Comparison of ENCODE assay signal across 18 cellular contexts in genomic region chr15:91316123-91316522, GRCh38.
DNase-seq lines count a peak whose midpoint lies in the region; ATAC-seq lines count a peak whose summit lies in the region.
"Had no signal": no experiment of that assay in that cellular context is flagged by ENCODE, and none has a peak within 500 bp of the region (broad histone marks: within the 10 kb centered on the region; RNA-seq: fewer than 3 reads in every experiment).

No MANE protein-coding gene starts in this region.

- H3K36me3 Mint-ChIP-seq in activated naive CD8-positive, alpha-beta T cell treated with anti-CD3 and anti-CD28 coated beads, Interleukin-2, amount 10 ng/mL, durations not matched to agents 7 days and 5 days = peaks cover 39% of the 10 kb centered on the region
- H3K36me3 Mint-ChIP-seq in activated naive CD8-positive, alpha-beta T cell treated with anti-CD3 and anti-CD28 coated beads for 36 hours = no peaks in the 10 kb centered on the region
- no peaks in the 10 kb centered on the region for H3K36me3 Mint-ChIP-seq in activated CD4-positive, alpha-beta memory T cell treated with anti-CD3 and anti-CD28 coated beads, Interleukin-2, amount 10 ng/mL, durations not matched to agents 7 days and 5 days (ENCODE audit: low read depth)
- H3K36me3 Mint-ChIP-seq in stimulated activated effector memory CD8-positive, alpha-beta T cell treated with anti-CD3 and anti-CD28 coated beads, Interleukin-12 subunit alpha, Interleukin-12 subunit beta, amount 100 ng/mL, for 72 hours = no peaks in the 10 kb centered on the region

- ATAC-seq in activated naive CD8-positive, alpha-beta T cell treated with anti-CD3 and anti-CD28 coated beads, Interleukin-2, amount 10 ng/mL, durations not matched to agents 7 days and 5 days (ENCODE audit: low read depth) = no peak
- peak; percentile 86 for ATAC-seq in stimulated activated effector memory CD8-positive, alpha-beta T cell treated with anti-CD3 and anti-CD28 coated beads, Interleukin-12 subunit alpha, Interleukin-12 subunit beta, amount 100 ng/mL, for 72 hours
- ATAC-seq in GM19324 (IDR thresholded peaks at IDR 0.05; ENCODE audit: low FRiP score, unreplicated experiment) = no peak

- H3K27ac Mint-ChIP-seq in activated naive CD8-positive, alpha-beta T cell treated with anti-CD3 and anti-CD28 coated beads, Interleukin-2, amount 10 ng/mL, durations not matched to agents 7 days and 5 days = peak overlapping the region; percentile 46
- no peak overlapping the region for H3K27ac Mint-ChIP-seq in activated naive CD8-positive, alpha-beta T cell treated with anti-CD3 and anti-CD28 coated beads for 36 hours
- H3K27ac Mint-ChIP-seq in activated CD4-positive, alpha-beta memory T cell treated with anti-CD3 and anti-CD28 coated beads, Interleukin-2, amount 10 ng/mL, durations not matched to agents 7 days and 5 days = peak overlapping the region; percentile 44
- no peak overlapping the region for H3K27ac Mint-ChIP-seq in stimulated activated effector memory CD8-positive, alpha-beta T cell treated with anti-CD3 and anti-CD28 coated beads, Interleukin-12 subunit alpha, Interleukin-12 subunit beta, amount 100 ng/mL, for 72 hours
- H3K27ac Mint-ChIP-seq: B cell had no signal

- CTCF ChIA-PET in activated CD4-positive, alpha-beta memory T cell treated with anti-CD3 and anti-CD28 coated beads, Interleukin-2, amount 10 ng/mL, durations not matched to agents 7 days and 5 days (lab: Charles Lee) = interaction anchor here (1.0 kb wide), 1 partner anchor 14 kb away, joined by 4 read pairs; no protein-coding TSS in a partner anchor

- H3K9me3 Mint-ChIP-seq in activated naive CD8-positive, alpha-beta T cell treated with anti-CD3 and anti-CD28 coated beads, Interleukin-2, amount 10 ng/mL, durations not matched to agents 7 days and 5 days = peaks cover 10% of the 10 kb centered on the region
- peaks cover 5% of the 10 kb centered on the region for H3K9me3 Mint-ChIP-seq in activated naive CD8-positive, alpha-beta T cell treated with anti-CD3 and anti-CD28 coated beads for 36 hours
- no peaks in the 10 kb centered on the region for H3K9me3 Mint-ChIP-seq in activated CD4-positive, alpha-beta memory T cell treated with anti-CD3 and anti-CD28 coated beads, Interleukin-2, amount 10 ng/mL, durations not matched to agents 7 days and 5 days
- peaks cover 6% of the 10 kb centered on the region for H3K9me3 Mint-ChIP-seq in stimulated activated effector memory CD8-positive, alpha-beta T cell treated with anti-CD3 and anti-CD28 coated beads, Interleukin-12 subunit alpha, Interleukin-12 subunit beta, amount 100 ng/mL, for 72 hours

- H3K4me3 Mint-ChIP-seq in activated naive CD8-positive, alpha-beta T cell treated with anti-CD3 and anti-CD28 coated beads, Interleukin-2, amount 10 ng/mL, durations not matched to agents 7 days and 5 days = peak overlapping the region; percentile 3
- no peak overlapping the region for H3K4me3 Mint-ChIP-seq in activated naive CD8-positive, alpha-beta T cell treated with anti-CD3 and anti-CD28 coated beads for 36 hours
- H3K4me3 Mint-ChIP-seq in activated CD4-positive, alpha-beta memory T cell treated with anti-CD3 and anti-CD28 coated beads, Interleukin-2, amount 10 ng/mL, durations not matched to agents 7 days and 5 days = no peak overlapping the region
- H3K4me3 Mint-ChIP-seq in stimulated activated effector memory CD8-positive, alpha-beta T cell treated with anti-CD3 and anti-CD28 coated beads, Interleukin-12 subunit alpha, Interleukin-12 subunit beta, amount 100 ng/mL, for 72 hours = peak overlapping the region; percentile 26
- H3K4me3 Mint-ChIP-seq: B cell had no signal

- peak; percentile 3 for DNase-seq in NCI-H2107 treated with DMSO at 0.1 percent for 48 hours (lab: John Stamatoyannopoulos, UW; ENCODE audit: unreplicated experiment)
- DNase-seq in NCI-H2107 (lab: John Stamatoyannopoulos, UW) = no peak
- DNase-seq in activated naive CD8-positive, alpha-beta T cell treated with anti-CD3 and anti-CD28 coated beads, Interleukin-2, amount 10 ng/mL, durations not matched to agents 7 days and 5 days = no peak
- no peak for DNase-seq in activated naive CD8-positive, alpha-beta T cell treated with anti-CD3 and anti-CD28 coated beads for 36 hours
- DNase-seq in activated CD4-positive, alpha-beta memory T cell treated with anti-CD3 and anti-CD28 coated beads, Interleukin-2, amount 10 ng/mL, durations not matched to agents 7 days and 5 days = no peak
- no peak for DNase-seq in stimulated activated effector memory CD8-positive, alpha-beta T cell treated with anti-CD3 and anti-CD28 coated beads, Interleukin-12 subunit alpha, Interleukin-12 subunit beta, amount 100 ng/mL, for 72 hours (ENCODE audit: low spot score in 2 of 2)
- no peak for DNase-seq in hypothalamus (lab: John Stamatoyannopoulos, UW)
- DNase-seq: DMS 273 treated with DMSO at 0.1 percent for 48 hours, GOT3, KG1, NCI-H1048, NCI-H2081 treated with DMSO at 0.1 percent for 48 hours, NCI-H2227 treated with DMSO at 0.1 percent for 48 hours, NCI-H526, RPMI8226, SIG-M5 had no signal

- POLR2A ChIA-PET in activated naive CD8-positive, alpha-beta T cell treated with anti-CD3 and anti-CD28 coated beads, Interleukin-2, amount 10 ng/mL, durations not matched to agents 7 days and 5 days (lab: Charles Lee) = interaction anchor here (0.9 kb wide), 1 partner anchor 14 kb away, joined by 3 read pairs; no protein-coding TSS in a partner anchor
- POLR2A ChIA-PET in activated CD4-positive, alpha-beta memory T cell treated with anti-CD3 and anti-CD28 coated beads, Interleukin-2, amount 10 ng/mL, durations not matched to agents 7 days and 5 days (lab: Charles Lee) = no interaction called here

- H3K4me1 Mint-ChIP-seq in activated naive CD8-positive, alpha-beta T cell treated with anti-CD3 and anti-CD28 coated beads, Interleukin-2, amount 10 ng/mL, durations not matched to agents 7 days and 5 days = peaks cover 77% of the 10 kb centered on the region
- H3K4me1 Mint-ChIP-seq in activated naive CD8-positive, alpha-beta T cell treated with anti-CD3 and anti-CD28 coated beads for 36 hours = peaks cover 37% of the 10 kb centered on the region
- peaks cover 44% of the 10 kb centered on the region for H3K4me1 Mint-ChIP-seq in activated CD4-positive, alpha-beta memory T cell treated with anti-CD3 and anti-CD28 coated beads, Interleukin-2, amount 10 ng/mL, durations not matched to agents 7 days and 5 days
- peaks cover 48% of the 10 kb centered on the region for H3K4me1 Mint-ChIP-seq in stimulated activated effector memory CD8-positive, alpha-beta T cell treated with anti-CD3 and anti-CD28 coated beads, Interleukin-12 subunit alpha, Interleukin-12 subunit beta, amount 100 ng/mL, for 72 hours

- peaks cover 4% of the 10 kb centered on the region for H3K27me3 Mint-ChIP-seq in activated naive CD8-positive, alpha-beta T cell treated with anti-CD3 and anti-CD28 coated beads, Interleukin-2, amount 10 ng/mL, durations not matched to agents 7 days and 5 days
- no peaks in the 10 kb centered on the region for H3K27me3 Mint-ChIP-seq in activated naive CD8-positive, alpha-beta T cell treated with anti-CD3 and anti-CD28 coated beads for 36 hours
- peaks cover 57% of the 10 kb centered on the region for H3K27me3 Mint-ChIP-seq in activated CD4-positive, alpha-beta memory T cell treated with anti-CD3 and anti-CD28 coated beads, Interleukin-2, amount 10 ng/mL, durations not matched to agents 7 days and 5 days

Comparison
In these comparisons a context has a peak if more than half of its experiments do, and no peak if none do; other contexts are left out.
1. H3K27ac Mint-ChIP-seq: peak in activated naive CD8-positive, alpha-beta T cell treated with anti-CD3 and anti-CD28 coated beads, Interleukin-2, amount 10 ng/mL, durations not matched to agents 7 days and 5 days (single experiment) and activated CD4-positive, alpha-beta memory T cell treated with anti-CD3 and anti-CD28 coated beads, Interleukin-2, amount 10 ng/mL, durations not matched to agents 7 days and 5 days (single experiment); none in activated naive CD8-positive, alpha-beta T cell treated with anti-CD3 and anti-CD28 coated beads for 36 hours (single experiment) and stimulated activated effector memory CD8-positive, alpha-beta T cell treated with anti-CD3 and anti-CD28 coated beads, Interleukin-12 subunit alpha, Interleukin-12 subunit beta, amount 100 ng/mL, for 72 hours (single experiment).
2. H3K4me3 Mint-ChIP-seq: peak in activated naive CD8-positive, alpha-beta T cell treated with anti-CD3 and anti-CD28 coated beads, Interleukin-2, amount 10 ng/mL, durations not matched to agents 7 days and 5 days (single experiment) and stimulated activated effector memory CD8-positive, alpha-beta T cell treated with anti-CD3 and anti-CD28 coated beads, Interleukin-12 subunit alpha, Interleukin-12 subunit beta, amount 100 ng/mL, for 72 hours (single experiment); none in activated naive CD8-positive, alpha-beta T cell treated with anti-CD3 and anti-CD28 coated beads for 36 hours (single experiment) and activated CD4-positive, alpha-beta memory T cell treated with anti-CD3 and anti-CD28 coated beads, Interleukin-2, amount 10 ng/mL, durations not matched to agents 7 days and 5 days (single experiment).